10 cellular contexts compared by ENCODE assay signal in genomic region chr7:22708677-22709061, GRCh38. TPM values are rescaled to one million over a fixed set of nuclear protein-coding genes. Genes with fewer than 3 reads are reported as not detected.
A peak's percentile ranks its signal among the peaks of the same experiment; 100 is the strongest.
DNase-seq lines count a peak whose midpoint lies in the region; ATAC-seq and TF ChIP-seq lines count a peak whose summit lies in the region.
"Not testable (repeated sequence)": the region's sequence is repeated elsewhere in the genome, so short reads cannot be mapped to it uniquely, and the experiment has no call there.
"Had no signal": no experiment of that assay in that cellular context is flagged by ENCODE, and none has a peak within 500 bp of the region (broad histone marks: within the 10 kb centered on the region; RNA-seq: fewer than 3 reads in every experiment).

No MANE protein-coding gene starts in this region.

- H3K9me3 ChIP-seq in HUES6 (ENCODE audit: control insufficient read depth, insufficient read depth, low read depth, low read length); endodermal cell (ENCODE audit: control insufficient read depth, low read length); mesodermal cell (ENCODE audit: control insufficient read depth, low read length): not testable (repeated sequence)

- H3K36me3 Mint-ChIP-seq in GM23338 (ENCODE audit: low read depth); dendritic cell treated with granulocyte-macrophage colony-stimulating factor and Interleukin-4, amounts not matched to agents 40 ng/mL and 50 ng/mL, for 4 days (ENCODE audit: low read depth); endodermal cell (ENCODE audit: low read depth); stimulated activated naive B cell treated with anti-CD40 and anti-IgM and Interleukin-4, amounts not matched to agents 10 μg/mL and 1 μg/mL and 100 μg/mL, for 72 hours: not testable (repeated sequence)

- not testable (repeated sequence) for H3F3A ChIP-seq in GM23338 (replicated peaks; ENCODE audit: low read depth)

- peaks cover 19% of the 10 kb centered on the region for H3K4me1 ChIP-seq in GM23338 (ENCODE audit: insufficient read depth)
- H3K4me1 ChIP-seq in HUES6 (ENCODE audit: control insufficient read depth, insufficient read depth, low read length); endodermal cell (ENCODE audit: control insufficient read depth, insufficient read depth, low read length); mesodermal cell (ENCODE audit: control insufficient read depth, insufficient read depth, low read length, poor library complexity, severe bottlenecking): not testable (repeated sequence)

- not testable (repeated sequence) for TF ChIP-seq CTCF in GM23338 (conservative IDR thresholded peaks at IDR 0.05; ENCODE audit: low read depth in 2 of 2); endodermal cell (conservative IDR thresholded peaks at IDR 0.05)

- not testable (repeated sequence) for ATAC-seq in GM23338; stimulated activated naive B cell treated with anti-CD40 and anti-IgM and Interleukin-4, amounts not matched to agents 10 μg/mL and 1 μg/mL and 100 μg/mL, for 72 hours (replicated peaks)

- not testable (repeated sequence) for H3K27me3 ChIP-seq in GM23338 (ENCODE audit: insufficient read depth); HUES6 (ENCODE audit: control insufficient read depth, insufficient read depth, low read length); endodermal cell (ENCODE audit: control insufficient read depth, insufficient read depth, low read length, poor library complexity, severe bottlenecking)

- not testable (repeated sequence) for H3K4me3 Mint-ChIP-seq in GM23338; dendritic cell treated with granulocyte-macrophage colony-stimulating factor and Interleukin-4, amounts not matched to agents 40 ng/mL and 50 ng/mL, for 4 days; endodermal cell; stimulated activated naive B cell treated with anti-CD40 and anti-IgM and Interleukin-4, amounts not matched to agents 10 μg/mL and 1 μg/mL and 100 μg/mL, for 72 hours

- not testable (repeated sequence) for H4K20me1 ChIP-seq in GM23338 (replicated peaks; ENCODE audit: insufficient read depth)

- 0 to 19% methylated on average over 1 to 9 of the region's 9 CpGs for WGBS in endodermal cell (ENCODE audit: insufficient coverage in 1 of 2, insufficient read length in 1 of 2), 2 experiments
- WGBS in mesodermal cell (ENCODE audit: insufficient coverage in 2 of 2), 2 experiments = 47% methylated on average over 4 of the region's 9 CpGs; no CpG with 5 or more reads in 1 of the 2 experiments

- H3K27ac ChIP-seq in GM23338 (ENCODE audit: low read depth) = peak overlapping the region; percentile 84; the same call in 1 of the 2 replicates
- H3K27ac ChIP-seq in HUES6 (ENCODE audit: low read depth, low read length) = peak overlapping the region; percentile 60; the same call in 1 of the 2 replicates
- H3K27ac ChIP-seq in endodermal cell (ENCODE audit: low read depth, low read length) = not testable (repeated sequence)
- H3K27ac ChIP-seq in mesodermal cell (ENCODE audit: low read depth, low read length, severe bottlenecking) = peak overlapping the region; percentile 49

- not testable (repeated sequence) for H3K27me3 Mint-ChIP-seq in GM23338 (ENCODE audit: insufficient read depth, low read depth, poor library complexity); dendritic cell treated with granulocyte-macrophage colony-stimulating factor and Interleukin-4, amounts not matched to agents 40 ng/mL and 50 ng/mL, for 4 days; endodermal cell (ENCODE audit: insufficient read depth); stimulated activated naive B cell treated with anti-CD40 and anti-IgM and Interleukin-4, amounts not matched to agents 10 μg/mL and 1 μg/mL and 100 μg/mL, for 72 hours

- not testable (repeated sequence) for H3K36me3 ChIP-seq in GM23338 (ENCODE audit: insufficient read depth); endodermal cell (ENCODE audit: control insufficient read depth, insufficient read depth, low read length); mesodermal cell (ENCODE audit: control insufficient read depth, insufficient read depth, low read length)
- peaks cover 11% of the 10 kb centered on the region; the same call in 1 of the 2 replicates for H3K36me3 ChIP-seq in HUES6 (ENCODE audit: control insufficient read depth, insufficient read depth, low read length)

- not testable (repeated sequence) for H3K27ac Mint-ChIP-seq in GM23338, endodermal cell
- peak overlapping the region; percentile 31 for H3K27ac Mint-ChIP-seq in dendritic cell treated with granulocyte-macrophage colony-stimulating factor and Interleukin-4, amounts not matched to agents 40 ng/mL and 50 ng/mL, for 4 days
- H3K27ac Mint-ChIP-seq in stimulated activated naive B cell treated with anti-CD40 and anti-IgM and Interleukin-4, amounts not matched to agents 10 μg/mL and 1 μg/mL and 100 μg/mL, for 72 hours = peak overlapping the region; percentile 37

- H3K79me2 ChIP-seq in GM23338 (replicated peaks; ENCODE audit: insufficient read depth) = not testable (repeated sequence)

- not testable (repeated sequence) for H3K4me3 ChIP-seq in GM23338; mesodermal cell (ENCODE audit: extremely low read depth, insufficient read depth, low read length, poor library complexity, severe bottlenecking)
- H3K4me3 ChIP-seq in HUES6 (ENCODE audit: low read depth, low read length) = peak overlapping the region; percentile 18; the same call in 1 of the 2 replicates
- peak overlapping the region; percentile 78 for H3K4me3 ChIP-seq in endodermal cell (ENCODE audit: low read length)

- H3K9ac ChIP-seq in HUES6 (ENCODE audit: low read length) (peak overlapping the region; percentile 69), endodermal cell (ENCODE audit: extremely low read depth, low read length, poor library complexity, severe bottlenecking) (peak overlapping the region; percentile 70)

- not testable (repeated sequence) for DNase-seq in GM23338 (ENCODE audit: low spot score); stimulated activated naive B cell treated with anti-CD40 and anti-IgM and Interleukin-4, amounts not matched to agents 10 μg/mL and 1 μg/mL and 100 μg/mL, for 72 hours
- DNase-seq in endodermal cell = peak; percentile 65

- not testable (repeated sequence) for H3K9me2 ChIP-seq in GM23338 (ENCODE audit: insufficient read depth)

- not testable (repeated sequence) for H3K9me3 Mint-ChIP-seq in GM23338; dendritic cell treated with granulocyte-macrophage colony-stimulating factor and Interleukin-4, amounts not matched to agents 40 ng/mL and 50 ng/mL, for 4 days; endodermal cell; stimulated activated naive B cell treated with anti-CD40 and anti-IgM and Interleukin-4, amounts not matched to agents 10 μg/mL and 1 μg/mL and 100 μg/mL, for 72 hours

- not testable (repeated sequence) for H2AFZ ChIP-seq in GM23338

- not testable (repeated sequence) for H3K4me1 Mint-ChIP-seq in GM23338
- H3K4me1 Mint-ChIP-seq in dendritic cell treated with granulocyte-macrophage colony-stimulating factor and Interleukin-4, amounts not matched to agents 40 ng/mL and 50 ng/mL, for 4 days (ENCODE audit: low read depth) = peaks cover 11% of the 10 kb centered on the region
- peaks cover 24% of the 10 kb centered on the region for H3K4me1 Mint-ChIP-seq in endodermal cell
- H3K4me1 Mint-ChIP-seq in stimulated activated naive B cell treated with anti-CD40 and anti-IgM and Interleukin-4, amounts not matched to agents 10 μg/mL and 1 μg/mL and 100 μg/mL, for 72 hours = peaks cover 25 to 29% of the 10 kb centered on the region in 2 donors

- intact Hi-C loops in dendritic cell treated with granulocyte-macrophage colony-stimulating factor and Interleukin-4, amounts not matched to agents 40 ng/mL and 50 ng/mL, for 4 days (cut with micrococcal nuclease) = not testable (repeated sequence)

- not testable (repeated sequence) for H3K4me2 ChIP-seq in GM23338

RNA-seq across cellular contexts. Expression of gene IL6, which starts 18.3 kb away (rescaled TPM):
- total RNA-seq in GM23338 (2014; rRNA removed; shearing (Covaris generic)) = not detected in 2 replicates
- 0.40 and 1.6 TPM in 2 replicates for polyA plus RNA-seq in GM23338 (2016; fragmentation: Nextera tagmentation; extraction: Ambion mirVana)
- under 1 TPM; 0.64 to 0.88 TPM for total RNA-seq in endodermal cell
- polyA plus RNA-seq in endodermal cell (2013, experiment 1 of 2) = not detected
- not detected for polyA plus RNA-seq in endodermal cell (2013, experiment 2 of 2)
- 4.7 TPM for polyA plus RNA-seq in mesodermal cell (2013, experiment 1 of 2)
- polyA plus RNA-seq in mesodermal cell (2013, experiment 2 of 2) = 5.2 TPM
- total RNA-seq: A673; Caco-2; CD4-positive, alpha-beta memory T cell; CD4-positive, CD25-positive, alpha-beta regulatory T cell had no signal
- polyA plus RNA-seq: CD4-positive, alpha-beta memory T cell; CD4-positive, CD25-positive, alpha-beta regulatory T cell had no signal
